In genomic region chr12:132557969-132558856, GRCh38 we compare ENCODE assay signal across 9 cellular contexts. TPM values are rescaled to one million over a fixed set of nuclear protein-coding genes. Genes with fewer than 3 reads are reported as not detected.
A peak's percentile ranks its signal among the peaks of the same experiment; 100 is the strongest.
DNase-seq lines count a peak whose midpoint lies in the region; ATAC-seq and TF ChIP-seq lines count a peak whose summit lies in the region.
"Had no signal": no experiment of that assay in that cellular context is flagged by ENCODE, and none has a peak within 500 bp of the region (broad histone marks: within the 10 kb centered on the region; RNA-seq: fewer than 3 reads in every experiment).

No MANE protein-coding gene starts in this region.

- H3K36me3 Mint-ChIP-seq in activated CD4-positive, alpha-beta memory T cell treated with anti-CD3 and anti-CD28 coated beads, Interleukin-2, amount 10 ng/mL, durations not matched to agents 7 days and 5 days (ENCODE audit: low read depth), result no peaks in the 10 kb centered on the region
- peaks cover 3% of the 10 kb centered on the region for H3K36me3 Mint-ChIP-seq in nephron (ENCODE audit: low read depth)

- no peaks in the 10 kb centered on the region for H3K36me3 ChIP-seq in HEK293 (ENCODE audit: control insufficient read depth in 2 of 2, insufficient read depth in 1 of 2, low read length in 2 of 2)

- no peaks in the 10 kb centered on the region for H3K9me3 ChIP-seq in HEK293 (ENCODE audit: control insufficient read depth, insufficient read depth, low read depth, low read length)

- POLR2A ChIA-PET in HEK293 (lab: Yijun Ruan, JAX), result no interaction called here
- POLR2A ChIA-PET in activated CD4-positive, alpha-beta memory T cell treated with anti-CD3 and anti-CD28 coated beads, Interleukin-2, amount 10 ng/mL, durations not matched to agents 7 days and 5 days (lab: Charles Lee), result interaction anchor here (0.6 kb wide), 1 partner anchor 536 kb away, joined by 3 read pairs; no protein-coding TSS in a partner anchor

- DNase-seq in NCI-H146 (lab: John Stamatoyannopoulos, UW), result peak; percentile 14
- no peak for DNase-seq in NCI-H146 treated with DMSO at 0.1 percent for 48 hours (lab: John Stamatoyannopoulos, UW; ENCODE audit: unreplicated experiment)
- peak; percentile 19 for DNase-seq in activated CD4-positive, alpha-beta memory T cell treated with anti-CD3 and anti-CD28 coated beads, Interleukin-2, amount 10 ng/mL, durations not matched to agents 7 days and 5 days
- no peak for DNase-seq in activated effector memory CD4-positive, alpha-beta T cell treated with anti-CD3 and anti-CD28 coated beads, Interleukin-2, amount 50 U/mL, for 16 hours
- DNase-seq in nucleus accumbens (lab: John Stamatoyannopoulos, UW), result no peak
- DNase-seq: NCI-H345 had no signal

- no peak overlapping the region for H3K4me3 ChIP-seq in HEK293 (ENCODE audit: low read depth, low read length)

- peaks cover 10% of the 10 kb centered on the region for H3K4me1 Mint-ChIP-seq in activated CD4-positive, alpha-beta memory T cell treated with anti-CD3 and anti-CD28 coated beads, Interleukin-2, amount 10 ng/mL, durations not matched to agents 7 days and 5 days
- peaks cover 4% of the 10 kb centered on the region for H3K4me1 Mint-ChIP-seq in nephron

- no peak overlapping the region for H3K27ac ChIP-seq in HEK293 (ENCODE audit: extremely low read depth, low read depth, low read length)

- no peaks in the 10 kb centered on the region for H3K9me3 Mint-ChIP-seq in activated CD4-positive, alpha-beta memory T cell treated with anti-CD3 and anti-CD28 coated beads, Interleukin-2, amount 10 ng/mL, durations not matched to agents 7 days and 5 days
- H3K9me3 Mint-ChIP-seq in nephron, result no peaks in the 10 kb centered on the region

- no peak for TF ChIP-seq CTCF in HEK293 (tag by site-specific recombination; IDR thresholded peaks at IDR 0.05)
- TF ChIP-seq CTCF in nephron (IDR thresholded peaks at IDR 0.05; ENCODE audit: unreplicated experiment in 3 of 3), result no peak

- H3K4me3 Mint-ChIP-seq in activated CD4-positive, alpha-beta memory T cell treated with anti-CD3 and anti-CD28 coated beads, Interleukin-2, amount 10 ng/mL, durations not matched to agents 7 days and 5 days, result peak overlapping the region; percentile 43
- peak overlapping the region; percentile 71 to 82 (median 81) for H3K4me3 Mint-ChIP-seq in nephron

- ATAC-seq in HG02642 (IDR thresholded peaks at IDR 0.05; ENCODE audit: poor library complexity, unreplicated experiment), result no peak

- CTCF ChIA-PET in HEK293 (lab: Yijun Ruan, JAX), result no interaction called here
- CTCF ChIA-PET in activated CD4-positive, alpha-beta memory T cell treated with anti-CD3 and anti-CD28 coated beads, Interleukin-2, amount 10 ng/mL, durations not matched to agents 7 days and 5 days (lab: Charles Lee), result interaction anchor here (1.4 kb wide), 1 partner anchor 143 kb away, joined by 4 read pairs; no protein-coding TSS in a partner anchor

- H3K4me1 ChIP-seq in HEK293 (ENCODE audit: control insufficient read depth, insufficient read depth, low read length), result peaks cover 4% of the 10 kb centered on the region

- H3K27me3 Mint-ChIP-seq in activated CD4-positive, alpha-beta memory T cell treated with anti-CD3 and anti-CD28 coated beads, Interleukin-2, amount 10 ng/mL, durations not matched to agents 7 days and 5 days, result peaks cover 13% of the 10 kb centered on the region
- peaks cover 4% of the 10 kb centered on the region for H3K27me3 Mint-ChIP-seq in nephron (ENCODE audit: low read depth)

- no peak overlapping the region for H3K27ac Mint-ChIP-seq in activated CD4-positive, alpha-beta memory T cell treated with anti-CD3 and anti-CD28 coated beads, Interleukin-2, amount 10 ng/mL, durations not matched to agents 7 days and 5 days
- H3K27ac Mint-ChIP-seq in nephron, result no peak overlapping the region

TF ChIP-seq in HEK293, 187 proteins besides CTCF, POLR2A, EP300 and RAD21:
- no peak for TF ChIP-seq ZNF501 (tag by site-specific recombination; IDR thresholded peaks at IDR 0.05)
- peak; percentile 78 for TF ChIP-seq ZIC2 (tag by site-specific recombination; IDR thresholded peaks at IDR 0.05)
- TF ChIP-seq ZNF157 (tag by site-specific recombination; IDR thresholded peaks at IDR 0.05), result no peak
- peak; percentile 75 for TF ChIP-seq ZNF449 (tag by site-specific recombination; IDR thresholded peaks at IDR 0.05)
- peak; percentile 72 for TF ChIP-seq ZNF10 (tag by site-specific recombination; IDR thresholded peaks at IDR 0.05)
- peak; percentile 89 for TF ChIP-seq GLIS1 (tag by site-specific recombination; IDR thresholded peaks at IDR 0.05)
- peak; percentile 52; the same call in 1 of the 2 replicates for TF ChIP-seq GLIS2 (tag by site-specific recombination; IDR thresholded peaks at IDR 0.05)

RNA-seq across cellular contexts. Expression of gene LRCOL1, which starts 52.2 kb away (rescaled TPM):
- not detected for total RNA-seq in activated CD4-positive, alpha-beta memory T cell treated with anti-CD3 and anti-CD28 coated beads, Interleukin-2, amount 10 ng/mL, durations not matched to agents 7 days and 5 days

Comparison
In these comparisons a context has a peak if more than half of its experiments do, and no peak if none do; other contexts are left out.
1. DNase-seq: peak in NCI-H146 (single experiment) and activated CD4-positive, alpha-beta memory T cell treated with anti-CD3 and anti-CD28 coated beads, Interleukin-2, amount 10 ng/mL, durations not matched to agents 7 days and 5 days (single experiment); none in NCI-H146 treated with DMSO at 0.1 percent for 48 hours (single experiment), activated effector memory CD4-positive, alpha-beta T cell treated with anti-CD3 and anti-CD28 coated beads, Interleukin-2, amount 50 U/mL, for 16 hours (single experiment) and nucleus accumbens (0 of 56).